Comparison of ENCODE assay signal across 1 cellular context in genomic region chr12:28222081-28222700, GRCh38.
TF ChIP-seq lines count a peak whose summit lies in the region.

No MANE protein-coding gene starts in this region.

TF ChIP-seq in GM23338, 12 proteins besides CTCF, POLR2A, EP300 and RAD21 (continued from another document):
- TF ChIP-seq REST (IDR thresholded peaks at IDR 0.05; ENCODE audit: unreplicated experiment) (no peak), CREB1 (CRISPR knock-in tag; IDR thresholded peaks at IDR 0.05; ENCODE audit: low read depth) (no peak), POLR2AphosphoS5 (IDR thresholded peaks at IDR 0.05; ENCODE audit: low read depth) (no peak), ZNF331 (CRISPR knock-in tag; IDR thresholded peaks at IDR 0.05; ENCODE audit: low read depth) (no peak), EZH2phosphoT487 (IDR thresholded peaks at IDR 0.05; ENCODE audit: unreplicated experiment) (no peak)
